1 cellular context compared by ENCODE assay signal in the genomic region with DNA sequence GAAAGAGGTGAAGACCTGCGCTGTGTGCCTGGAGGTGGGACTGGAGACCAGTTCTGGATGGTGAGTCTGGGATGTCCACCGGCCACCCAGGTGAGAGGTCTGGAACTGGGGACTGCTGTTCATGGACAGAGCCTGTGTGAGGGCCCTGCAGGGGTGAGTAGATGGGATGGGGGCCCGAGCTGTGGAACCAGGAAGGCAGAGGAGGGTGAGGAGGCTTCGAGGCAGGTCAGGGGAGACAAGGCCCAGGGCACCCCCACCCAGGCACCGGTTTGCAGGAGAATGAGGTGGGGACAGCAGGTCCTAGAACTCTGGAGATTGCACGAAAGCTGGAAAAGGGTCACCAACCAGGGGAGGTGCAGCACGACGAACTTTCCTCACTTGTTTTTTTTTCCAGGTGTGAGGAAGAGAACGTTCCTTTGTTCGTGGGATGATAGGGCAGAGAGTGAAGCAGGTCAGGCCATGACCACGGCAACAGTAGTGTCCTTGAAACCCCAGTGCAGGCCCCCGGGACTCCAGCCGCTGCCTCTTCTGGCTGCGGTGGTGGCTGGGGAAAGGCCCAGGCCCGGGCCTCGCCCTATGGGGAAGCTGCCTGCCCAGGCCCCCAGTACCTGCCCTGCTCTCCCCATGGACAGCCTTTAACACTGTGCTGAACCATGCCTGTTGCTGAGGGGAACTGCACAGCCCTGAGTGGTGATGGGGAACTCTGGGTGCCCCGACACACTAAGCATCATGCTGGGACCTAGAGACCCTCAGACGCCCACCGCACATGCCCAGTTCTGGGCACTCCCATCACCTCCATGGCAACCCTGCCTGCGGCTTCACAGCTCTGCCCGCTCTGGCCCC.
TF ChIP-seq lines count a peak whose summit lies in the region.

No MANE protein-coding gene starts in this region.

TF ChIP-seq in WTC11, 78 proteins besides CTCF, POLR2A, EP300 and RAD21:
- TF ChIP-seq, protein P1, sequence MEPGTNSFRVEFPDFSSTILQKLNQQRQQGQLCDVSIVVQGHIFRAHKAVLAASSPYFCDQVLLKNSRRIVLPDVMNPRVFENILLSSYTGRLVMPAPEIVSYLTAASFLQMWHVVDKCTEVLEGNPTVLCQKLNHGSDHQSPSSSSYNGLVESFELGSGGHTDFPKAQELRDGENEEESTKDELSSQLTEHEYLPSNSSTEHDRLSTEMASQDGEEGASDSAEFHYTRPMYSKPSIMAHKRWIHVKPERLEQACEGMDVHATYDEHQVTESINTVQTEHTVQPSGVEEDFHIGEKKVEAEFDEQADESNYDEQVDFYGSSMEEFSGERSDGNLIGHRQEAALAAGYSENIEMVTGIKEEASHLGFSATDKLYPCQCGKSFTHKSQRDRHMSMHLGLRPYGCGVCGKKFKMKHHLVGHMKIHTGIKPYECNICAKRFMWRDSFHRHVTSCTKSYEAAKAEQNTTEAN (CRISPR knock-in tag; IDR thresholded peaks at IDR 0.05) = no peak
- TF ChIP-seq, protein P2, sequence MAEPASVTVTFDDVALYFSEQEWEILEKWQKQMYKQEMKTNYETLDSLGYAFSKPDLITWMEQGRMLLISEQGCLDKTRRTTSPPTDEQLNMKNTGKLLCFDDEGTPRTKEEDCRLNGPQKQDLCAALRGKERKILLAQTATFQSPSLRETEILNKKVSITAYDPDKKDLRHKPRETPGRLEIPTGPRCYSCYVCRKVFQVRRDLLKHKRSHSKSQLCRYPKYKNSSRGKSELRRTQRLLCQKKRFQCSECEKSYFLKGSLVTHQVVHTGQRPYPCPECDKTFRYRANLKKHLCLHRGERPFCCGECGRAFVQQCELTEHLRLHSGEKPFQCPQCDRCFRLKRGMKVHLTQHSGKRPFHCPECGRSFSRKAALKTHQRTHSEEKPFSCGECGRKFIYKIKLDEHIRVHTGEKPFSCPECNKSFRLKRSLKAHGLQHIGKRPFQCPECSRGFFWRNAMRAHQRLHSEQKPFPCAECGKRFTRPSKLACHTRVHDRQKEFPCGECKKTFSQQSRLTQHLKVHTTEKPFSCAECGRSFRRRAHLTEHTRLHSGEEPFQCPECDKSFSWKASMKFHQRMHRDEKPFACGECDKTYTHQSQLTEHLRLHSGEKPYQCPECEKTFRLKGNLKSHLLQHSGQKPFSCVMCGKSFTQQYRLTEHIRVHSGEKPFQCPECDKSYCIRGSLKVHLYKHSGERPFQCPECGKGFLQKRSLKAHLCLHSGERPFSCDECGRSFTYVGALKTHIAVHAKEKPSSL (CRISPR knock-in tag; conservative IDR thresholded peaks at IDR 0.05) = no peak
- TF ChIP-seq RELA (CRISPR knock-in tag; IDR thresholded peaks at IDR 0.05; ENCODE audit: borderline replicate concordance) (no peak), GABPB1 (CRISPR knock-in tag; IDR thresholded peaks at IDR 0.05) (no peak), HMGA2 (CRISPR knock-in tag; IDR thresholded peaks at IDR 0.05) (no peak), SP1 (CRISPR knock-in tag; conservative IDR thresholded peaks at IDR 0.05) (no peak), SOX15 (CRISPR knock-in tag; IDR thresholded peaks at IDR 0.05) (no peak), FOXP1 (CRISPR knock-in tag; IDR thresholded peaks at IDR 0.05; ENCODE audit: borderline replicate concordance) (no peak)
- TF ChIP-seq, protein P3, sequence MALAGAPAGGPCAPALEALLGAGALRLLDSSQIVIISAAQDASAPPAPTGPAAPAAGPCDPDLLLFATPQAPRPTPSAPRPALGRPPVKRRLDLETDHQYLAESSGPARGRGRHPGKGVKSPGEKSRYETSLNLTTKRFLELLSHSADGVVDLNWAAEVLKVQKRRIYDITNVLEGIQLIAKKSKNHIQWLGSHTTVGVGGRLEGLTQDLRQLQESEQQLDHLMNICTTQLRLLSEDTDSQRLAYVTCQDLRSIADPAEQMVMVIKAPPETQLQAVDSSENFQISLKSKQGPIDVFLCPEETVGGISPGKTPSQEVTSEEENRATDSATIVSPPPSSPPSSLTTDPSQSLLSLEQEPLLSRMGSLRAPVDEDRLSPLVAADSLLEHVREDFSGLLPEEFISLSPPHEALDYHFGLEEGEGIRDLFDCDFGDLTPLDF (CRISPR knock-in tag; IDR thresholded peaks at IDR 0.05) = no peak
- TF ChIP-seq, protein P4, sequence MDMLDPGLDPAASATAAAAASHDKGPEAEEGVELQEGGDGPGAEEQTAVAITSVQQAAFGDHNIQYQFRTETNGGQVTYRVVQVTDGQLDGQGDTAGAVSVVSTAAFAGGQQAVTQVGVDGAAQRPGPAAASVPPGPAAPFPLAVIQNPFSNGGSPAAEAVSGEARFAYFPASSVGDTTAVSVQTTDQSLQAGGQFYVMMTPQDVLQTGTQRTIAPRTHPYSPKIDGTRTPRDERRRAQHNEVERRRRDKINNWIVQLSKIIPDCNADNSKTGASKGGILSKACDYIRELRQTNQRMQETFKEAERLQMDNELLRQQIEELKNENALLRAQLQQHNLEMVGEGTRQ (CRISPR knock-in tag; IDR thresholded peaks at IDR 0.05) = no peak
